In genomic region chr20:57948177-57948955, GRCh38 we compare ENCODE assay signal across 19 cellular contexts.
DNase-seq lines count a peak whose midpoint lies in the region; ATAC-seq and TF ChIP-seq lines count a peak whose summit lies in the region.
"Had no signal": no experiment of that assay in that cellular context is flagged by ENCODE, and none has a peak within 500 bp of the region (broad histone marks: within the 10 kb centered on the region; RNA-seq: fewer than 3 reads in every experiment).

No MANE protein-coding gene starts in this region.

- CTCF ChIA-PET in SK-N-SH (lab: Yijun Ruan, JAX), result interaction anchor here (0.7 kb wide), 1 partner anchor 14 kb away, joined by 3 read pairs; no protein-coding TSS in a partner anchor

- H3K4me3 Mint-ChIP-seq in brain, result no peak overlapping the region
- H3K4me3 Mint-ChIP-seq in natural killer cell treated with Interleukin-12 subunit alpha and Interleukin-12 subunit beta and Interleukin-15 and Interleukin-18, amount 100 ng/mL, for 72 hours, result no peak overlapping the region

- H3K4me1 Mint-ChIP-seq in brain, result no peaks in the 10 kb centered on the region
- H3K4me1 Mint-ChIP-seq in natural killer cell treated with Interleukin-12 subunit alpha and Interleukin-12 subunit beta and Interleukin-15 and Interleukin-18, amount 100 ng/mL, for 72 hours (ENCODE audit: low read depth in 2 of 2), result no peaks in the 10 kb centered on the region

- H3K4me3 ChIP-seq in SK-N-SH (ENCODE audit: low read depth in 2 of 2, low read length in 1 of 2), result no peak overlapping the region
- no peak overlapping the region for H3K4me3 ChIP-seq in hepatocyte
- H3K4me3 ChIP-seq: BLaER1, GM12878, MG63 had no signal

- no peaks in the 10 kb centered on the region for H4K20me1 ChIP-seq in SK-N-SH (ENCODE audit: insufficient read depth)
- H4K20me1 ChIP-seq in hepatocyte (ENCODE audit: insufficient read depth, poor library complexity, severe bottlenecking), result no peaks in the 10 kb centered on the region
- H4K20me1 ChIP-seq: BLaER1 had no signal

- no peak for TF ChIP-seq RAD21 in SK-N-SH (IDR thresholded peaks at IDR 0.05; ENCODE audit: low read length)

- H3K36me3 ChIP-seq in SK-N-SH (replicated peaks in 1 of 2; ENCODE audit: control insufficient read depth in 1 of 2, insufficient read depth in 2 of 2, low read length in 1 of 2) (no peaks in the 10 kb centered on the region), hepatocyte (replicated peaks; ENCODE audit: insufficient read depth, low read depth) (no peaks in the 10 kb centered on the region)
- H3K36me3 ChIP-seq: BLaER1, MG63 had no signal

- POLR2A ChIA-PET in SK-N-SH (lab: Yijun Ruan, JAX), result no interaction called here

- H3F3A ChIP-seq in SK-N-SH (replicated peaks; ENCODE audit: insufficient read depth), result peaks cover 11% of the 10 kb centered on the region

- no peak for TF ChIP-seq EP300 in SK-N-SH (IDR thresholded peaks at IDR 0.05; ENCODE audit: borderline replicate concordance in 1 of 2, low read depth in 1 of 2, low read length in 1 of 2)

- H3K79me2 ChIP-seq in SK-N-SH (ENCODE audit: insufficient read depth) (no peaks in the 10 kb centered on the region), hepatocyte (no peaks in the 10 kb centered on the region)

- peaks cover 8% of the 10 kb centered on the region for H3K27me3 Mint-ChIP-seq in brain
- H3K27me3 Mint-ChIP-seq in natural killer cell treated with Interleukin-12 subunit alpha and Interleukin-12 subunit beta and Interleukin-15 and Interleukin-18, amount 100 ng/mL, for 72 hours, result peaks cover 3 to 8% of the 10 kb centered on the region in 2 donors

- no peaks in the 10 kb centered on the region for H3K36me3 Mint-ChIP-seq in brain
- no peaks in the 10 kb centered on the region for H3K36me3 Mint-ChIP-seq in natural killer cell treated with Interleukin-12 subunit alpha and Interleukin-12 subunit beta and Interleukin-15 and Interleukin-18, amount 100 ng/mL, for 72 hours

- no peak for ATAC-seq in SK-N-SH treated with all-trans-retinoic acid at 6 μM for 48 hours
- ATAC-seq in natural killer cell treated with Interleukin-12 subunit alpha and Interleukin-12 subunit beta and Interleukin-15 and Interleukin-18, amount 100 ng/mL, for 72 hours, result no peak
- ATAC-seq: GM12878 had no signal

- H3K9ac ChIP-seq in SK-N-SH, result no peak overlapping the region
- H3K9ac ChIP-seq: BLaER1 had no signal

- H3K9me2 ChIP-seq in SK-N-SH, result no peaks in the 10 kb centered on the region
- H3K9me2 ChIP-seq in hepatocyte (replicated peaks; ENCODE audit: insufficient read depth), result no peaks in the 10 kb centered on the region

- H2AFZ ChIP-seq in SK-N-SH (ENCODE audit: low read depth) (no peak overlapping the region), hepatocyte (no peak overlapping the region)

- DNase-seq in SK-N-SH, result no peak
- no peak for DNase-seq in hepatocyte (ENCODE audit: low spot score)
- no peak for DNase-seq in natural killer cell treated with Interleukin-12 subunit alpha and Interleukin-12 subunit beta and Interleukin-15 and Interleukin-18, amount 100 ng/mL, for 72 hours (ENCODE audit: low spot score)
- no peak for DNase-seq in OCI-M2 (lab: John Stamatoyannopoulos, UW; ENCODE audit: unreplicated experiment)
- DNase-seq in mucosa of gallbladder (ENCODE audit: low spot score), result no peak
- DNase-seq in MV-4-11 (lab: John Stamatoyannopoulos, UW), result no peak
- DNase-seq: GDM1, Karpas-422, NCI-H1105, NCI-H187, NCI-H345, NCI-H526 treated with DMSO at 0.1 percent for 48 hours had no signal

- H3K27me3 ChIP-seq in SK-N-SH (ENCODE audit: insufficient read depth) (no peaks in the 10 kb centered on the region), hepatocyte (no peaks in the 10 kb centered on the region)
- H3K27me3 ChIP-seq: BLaER1, MG63 had no signal

- peak overlapping the region in 3 of 5 experiments; percentile 46 to 85 (median 74) for H3K27ac Mint-ChIP-seq in brain
- H3K27ac Mint-ChIP-seq in natural killer cell treated with Interleukin-12 subunit alpha and Interleukin-12 subunit beta and Interleukin-15 and Interleukin-18, amount 100 ng/mL, for 72 hours, result no peak overlapping the region

- H3K4me1 ChIP-seq in SK-N-SH (ENCODE audit: control insufficient read depth in 1 of 2, insufficient read depth in 2 of 2, low read depth in 1 of 2, low read length in 1 of 2), result peaks cover under 1 to 3% of the 10 kb centered on the region in 2 experiments; a peak in 2 of 4 replicates
- no peaks in the 10 kb centered on the region for H3K4me1 ChIP-seq in hepatocyte (ENCODE audit: insufficient read depth)

- H3K9me3 ChIP-seq in SK-N-SH (no peaks in the 10 kb centered on the region), hepatocyte (ENCODE audit: low read depth) (no peaks in the 10 kb centered on the region)
- H3K9me3 ChIP-seq: BLaER1, MG63 had no signal

- 68% methylated on average over 9 of the region's 9 CpGs for WGBS in SK-N-SH (ENCODE audit: low lambda C conversion rate)
- 83% methylated on average over 9 of the region's 9 CpGs for WGBS in hepatocyte (ENCODE audit: low lambda C conversion rate, missing lambda C conversion rate)

- TF ChIP-seq CTCF in SK-N-SH (IDR thresholded peaks at IDR 0.05), result no peak
- no peak for TF ChIP-seq CTCF in brain (conservative IDR thresholded peaks at IDR 0.05)
- TF ChIP-seq CTCF in hepatocyte (IDR thresholded peaks at IDR 0.05; ENCODE audit: poor library complexity), result no peak

- peak overlapping the region; percentile 14 to 74; a peak in 3 of 4 replicates for H3K27ac ChIP-seq in SK-N-SH (ENCODE audit: low read depth in 2 of 2, low read length in 1 of 2)
- H3K27ac ChIP-seq in hepatocyte, result no peak overlapping the region
- H3K27ac ChIP-seq: 22Rv1, BLaER1, RWPE1 had no signal

- H3K9me3 Mint-ChIP-seq in brain, result peaks cover 0 to 15% (median 6%) of the 10 kb centered on the region in 5 experiments
- no peaks in the 10 kb centered on the region for H3K9me3 Mint-ChIP-seq in natural killer cell treated with Interleukin-12 subunit alpha and Interleukin-12 subunit beta and Interleukin-15 and Interleukin-18, amount 100 ng/mL, for 72 hours

- H3K4me2 ChIP-seq in SK-N-SH (peak overlapping the region; percentile 53), hepatocyte (peak overlapping the region; percentile 20)
- H3K4me2 ChIP-seq: BLaER1 had no signal

TF ChIP-seq in SK-N-SH, 30 proteins besides CTCF, POLR2A, EP300 and RAD21:
- TF ChIP-seq YY1 (IDR thresholded peaks at IDR 0.05; ENCODE audit: low read depth), result no peak

TF ChIP-seq in SK-N-SH treated with all-trans-retinoic acid at 6 μM for 48 hours, 23 proteins besides CTCF, POLR2A, EP300 and RAD21:
- TF ChIP-seq ZNF8 (CRISPR knock-in tag; IDR thresholded peaks at IDR 0.05), result no peak
- TF ChIP-seq PATZ1 (CRISPR knock-in tag; IDR thresholded peaks at IDR 0.05; ENCODE audit: borderline replicate concordance), result no peak
- no peak for TF ChIP-seq ZFP30 (CRISPR knock-in tag; IDR thresholded peaks at IDR 0.05)
- no peak for TF ChIP-seq ZFP3 (CRISPR knock-in tag; IDR thresholded peaks at IDR 0.05)
- no peak for TF ChIP-seq ESRRG (CRISPR knock-in tag; IDR thresholded peaks at IDR 0.05)
- TF ChIP-seq TSHZ2 (CRISPR knock-in tag; IDR thresholded peaks at IDR 0.05), result no peak
- no peak for TF ChIP-seq SNAI2 (CRISPR knock-in tag; IDR thresholded peaks at IDR 0.05)

Comparison
In these comparisons a context has a peak if more than half of its experiments do, and no peak if none do; other contexts are left out.
1. H3K27ac Mint-ChIP-seq: peak in brain (3 of 5); none in natural killer cell treated with Interleukin-12 subunit alpha and Interleukin-12 subunit beta and Interleukin-15 and Interleukin-18, amount 100 ng/mL, for 72 hours (0 of 2).